Comparison of ENCODE assay signal across 9 cellular contexts in genomic region chr15:91209318-91209717, GRCh38.
"Had no signal": no experiment of that assay in that cellular context is flagged by ENCODE, and none has a peak within 500 bp of the region (broad histone marks: within the 10 kb centered on the region; RNA-seq: fewer than 3 reads in every experiment).

No MANE protein-coding gene starts in this region.

- ATAC-seq: HCT116, HepG2 had no signal

- H3K9me3 ChIP-seq: HAP-1 had no signal

- H3K4me3 Mint-ChIP-seq: HFFc6, IgD-negative memory B cell had no signal

- H2AFZ ChIP-seq: GM23248 had no signal

- H3K27ac ChIP-seq: GM23248, HL-60 had no signal

- DNase-seq: GM23248, GOT3, H7, HFFc6 had no signal

- H3K4me3 ChIP-seq: GM23248, HAP-1 had no signal

- H3K36me3 ChIP-seq: HAP-1 had no signal

- H3K27ac Mint-ChIP-seq: HFFc6 had no signal

- H3K9ac ChIP-seq: GM23248 had no signal

- H3K4me1 Mint-ChIP-seq: IgD-negative memory B cell had no signal
